ENCODE assay signal across 11 cellular contexts in genomic region chr11:113505541-113506375, GRCh38. TPM values are rescaled to one million over a fixed set of nuclear protein-coding genes. Genes with fewer than 3 reads are reported as not detected.
DNase-seq lines count a peak whose midpoint lies in the region; ATAC-seq lines count a peak whose summit lies in the region.
"Had no signal": no experiment of that assay in that cellular context is flagged by ENCODE, and none has a peak within 500 bp of the region (broad histone marks: within the 10 kb centered on the region; RNA-seq: fewer than 3 reads in every experiment).

No MANE protein-coding gene starts in this region.

- H3K4me1 ChIP-seq in mesendoderm (ENCODE audit: control insufficient read depth, low read depth, low read length), result peaks cover 2% of the 10 kb centered on the region

- no peak overlapping the region for H3K56ac ChIP-seq in mesendoderm (ENCODE audit: low read length)

- H4K8ac ChIP-seq in mesendoderm (ENCODE audit: low read depth, low read length), result no peak overlapping the region

- H3K18ac ChIP-seq in mesendoderm (ENCODE audit: low read length), result no peak overlapping the region

- no peak overlapping the region for H2AK5ac ChIP-seq in mesendoderm (ENCODE audit: low read length)

- no peak overlapping the region for H2BK5ac ChIP-seq in mesendoderm (ENCODE audit: low read length)

- no CpG with 5 or more reads among the region's 12 CpGs for WGBS in mesendoderm (ENCODE audit: extremely low coverage, insufficient coverage, low lambda C conversion rate)

- H3K27me3 ChIP-seq in mesendoderm (ENCODE audit: insufficient read depth, low read length, poor library complexity), result no peaks in the 10 kb centered on the region

- H3K79me1 ChIP-seq in mesendoderm (ENCODE audit: low read length), result no peaks in the 10 kb centered on the region

- H3K27ac ChIP-seq in cingulate gyrus (ENCODE audit: low read depth, low read length) (peak overlapping the region; percentile 58), mesendoderm (ENCODE audit: low read depth, low read length) (no peak overlapping the region)

- H3K23ac ChIP-seq in mesendoderm (ENCODE audit: low read length), result no peak overlapping the region

- H2BK120ac ChIP-seq in mesendoderm (ENCODE audit: low read depth, low read length), result no peak overlapping the region

- no peak for ATAC-seq in HG02678 (IDR thresholded peaks at IDR 0.05; ENCODE audit: unreplicated experiment)
- no peak for ATAC-seq in HG02588 (IDR thresholded peaks at IDR 0.05; ENCODE audit: unreplicated experiment)
- ATAC-seq in GM21619 (IDR thresholded peaks at IDR 0.05; ENCODE audit: unreplicated experiment), result no peak
- ATAC-seq: CD8-positive, alpha-beta T cell had no signal

- no peak overlapping the region for H3K4me2 ChIP-seq in mesendoderm (ENCODE audit: low read length)

- H2BK15ac ChIP-seq in mesendoderm (replicated peaks; ENCODE audit: low read depth), result no peak overlapping the region

- H3K9ac ChIP-seq in mesendoderm (ENCODE audit: low read length), result no peak overlapping the region

- H3K4ac ChIP-seq in mesendoderm (ENCODE audit: low read depth, low read length), result no peak overlapping the region

- DNase-seq in AG20443 (ENCODE audit: low spot score), result peak; percentile 87
- peak; percentile 67 for DNase-seq in NCI-H146 treated with DMSO at 0.1 percent for 48 hours (lab: John Stamatoyannopoulos, UW; ENCODE audit: unreplicated experiment)
- DNase-seq in mesendoderm, result peak; percentile 22
- no peak for DNase-seq in NCI-H1105 treated with DMSO at 0.1 percent for 48 hours (lab: John Stamatoyannopoulos, UW)
- DNase-seq: activated naive CD4-positive, alpha-beta T cell treated with anti-CD3 and anti-CD28 coated beads, Interleukin-2, amount 50 U/mL, for 16 hours; stimulated activated CD4-positive, alpha-beta T cell treated with anti-CD3 and anti-CD28 coated beads, Interleukin-4, amount 100 ng/mL, for 4 hours had no signal

- no peak overlapping the region for H3K4me3 ChIP-seq in mesendoderm (ENCODE audit: low read length)

- H3K36me3 ChIP-seq in mesendoderm (ENCODE audit: control insufficient read depth, insufficient read depth, low read length), result no peaks in the 10 kb centered on the region

- no peak overlapping the region for H4K5ac ChIP-seq in mesendoderm (ENCODE audit: low read length)

- H3K79me2 ChIP-seq in mesendoderm (ENCODE audit: control insufficient read depth, insufficient read depth, low read length), result no peaks in the 10 kb centered on the region

RNA-seq across cellular contexts. Expression of gene DRD2, which starts 30.6 kb away (rescaled TPM):
- 0.24 TPM for polyA plus RNA-seq in mesendoderm (2013, experiment 1 of 2)
- polyA plus RNA-seq in mesendoderm (2013, experiment 2 of 2), result 0.22 TPM
